In the genomic region with DNA sequence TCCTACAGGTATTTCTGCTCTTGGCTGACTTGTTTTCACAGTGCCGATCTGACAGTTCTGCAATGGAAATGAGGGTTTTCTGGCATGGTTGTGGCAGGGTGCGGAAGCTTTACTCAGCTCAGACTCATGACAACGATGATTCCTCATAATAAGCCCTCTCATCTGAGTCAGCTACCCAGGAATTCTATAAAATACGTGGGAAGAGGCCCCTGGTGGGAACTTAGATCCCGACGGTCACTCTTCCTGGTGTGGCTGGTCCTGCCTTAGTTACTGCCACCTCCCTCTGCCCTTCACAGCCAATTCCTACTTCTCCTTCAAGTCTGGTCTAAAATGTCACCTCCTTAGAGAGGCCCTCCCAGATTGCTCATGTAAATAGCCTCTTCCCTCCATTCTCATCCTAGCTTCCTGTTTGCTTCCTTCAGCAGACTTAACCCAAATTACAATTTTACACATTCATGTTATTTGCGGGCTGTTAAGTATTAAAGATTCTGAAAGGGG, we compare ENCODE assay signal across 11 cellular contexts.
DNase-seq lines count a peak whose midpoint lies in the region; ATAC-seq, FAIRE-seq and TF ChIP-seq lines count a peak whose summit lies in the region.
"Had no signal": no experiment of that assay in that cellular context is flagged by ENCODE, and none has a peak within 500 bp of the region (broad histone marks: within the 10 kb centered on the region; RNA-seq: fewer than 3 reads in every experiment).

No MANE protein-coding gene starts in this region.

- peak overlapping the region; percentile 39 for H3K4me3 Mint-ChIP-seq in mesothelial cell of epicardium

- BruUV-seq in HepG2 (replicated peaks; lab: Mats Ljungman, UMichigan), result no TSS peak

- no peak for FAIRE-seq in HepG2 (lab: Jason Lieb, UNC)
- FAIRE-seq: frontal cortex had no signal

- H3K4me3 ChIP-seq in uterus (no peak overlapping the region), HepG2 (replicated peaks in 1 of 3; ENCODE audit: insufficient read depth in 1 of 3, low read depth in 2 of 3, low read length in 3 of 3) (no peak overlapping the region)

- intact Hi-C loops in uterus (cut with DNase I; ENCODE audit: low total_unique reads) (no loop called here), HepG2 (cut with micrococcal nuclease; ENCODE audit: unreplicated experiment) (no loop called here)

- no peaks in the 10 kb centered on the region for H3K36me3 Mint-ChIP-seq in mesothelial cell of epicardium

- TF ChIP-seq CTCF in mesothelial cell of epicardium (IDR thresholded peaks at IDR 0.05; ENCODE audit: unreplicated experiment), result no peak
- TF ChIP-seq CTCF in uterus (IDR thresholded peaks at IDR 0.05), result no peak
- TF ChIP-seq CTCF in HepG2 (CRISPR knock-in tag; IDR thresholded peaks at IDR 0.05), result no peak

- no peaks in the 10 kb centered on the region for H3K36me3 ChIP-seq in uterus
- no peaks in the 10 kb centered on the region for H3K36me3 ChIP-seq in HepG2 (replicated peaks in 1 of 2; ENCODE audit: control insufficient read depth in 1 of 2, insufficient read depth in 2 of 2, low read length in 2 of 2)

- peak overlapping the region; percentile 98 for H3K27ac Mint-ChIP-seq in mesothelial cell of epicardium

- H3K9me3 ChIP-seq in uterus (no peaks in the 10 kb centered on the region), HepG2 (ENCODE audit: low read length) (no peaks in the 10 kb centered on the region)

- H3K4me2 ChIP-seq in HepG2 (ENCODE audit: low read depth, low read length), result no peak overlapping the region

- peak overlapping the region; percentile 91 to 94 for H3K27ac ChIP-seq in uterus
- H3K27ac ChIP-seq in HepG2 (ENCODE audit: extremely low read length, insufficient read depth, low read length), result no peak overlapping the region

- peaks cover 15 to 18% of the 10 kb centered on the region in 2 donors for H3K4me1 ChIP-seq in uterus
- H3K4me1 ChIP-seq in HepG2 (ENCODE audit: insufficient read depth, low read length), result no peaks in the 10 kb centered on the region

- H3K27me3 Mint-ChIP-seq in mesothelial cell of epicardium (ENCODE audit: low read depth), result no peaks in the 10 kb centered on the region

- ATAC-seq in GM18520 (IDR thresholded peaks at IDR 0.05; ENCODE audit: unreplicated experiment) (no peak), GM21723 (IDR thresholded peaks at IDR 0.05; ENCODE audit: unreplicated experiment) (no peak), HepG2 (no peak)

- H4K20me1 ChIP-seq in HepG2 (ENCODE audit: insufficient read depth, low read length), result no peaks in the 10 kb centered on the region

- H3K9me3 Mint-ChIP-seq in mesothelial cell of epicardium, result no peaks in the 10 kb centered on the region

- TF ChIP-seq POLR2A in uterus (IDR thresholded peaks at IDR 0.05) (no peak), HepG2 (IDR thresholded peaks at IDR 0.05; ENCODE audit: insufficient read depth in 1 of 2, low read depth in 2 of 2, low read length in 2 of 2) (no peak)

- H3K4me1 Mint-ChIP-seq in mesothelial cell of epicardium, result peaks cover 29% of the 10 kb centered on the region

- POLR2A ChIA-PET in HepG2 (lab: Yijun Ruan, JAX), result no interaction called here

- TF ChIP-seq EP300 in HepG2 (IDR thresholded peaks at IDR 0.05; ENCODE audit: low read depth in 2 of 2, low read length in 2 of 2) (no peak), HepG2 (CRISPR knock-in tag; IDR thresholded peaks at IDR 0.05; ENCODE audit: borderline replicate concordance) (no peak)

- in situ Hi-C loops in HepG2 (cut with HindIII; ENCODE audit: extremely low pct_ligation_motif_present, low pct_unique_long_range_greater_than_20kb), result no loop called here

- H3K27me3 ChIP-seq in uterus (no peaks in the 10 kb centered on the region), HepG2 (ENCODE audit: control insufficient read depth in 1 of 2, insufficient read depth in 2 of 2, low read length in 2 of 2) (peaks cover 0 to 16% of the 10 kb centered on the region in 2 experiments; a peak in 1 of 5 replicates)

- CTCF ChIA-PET in HepG2 (lab: Yijun Ruan, JAX; ENCODE audit: low intra/inter-chr PET ratio, low total read pairs), result no interaction called here

- no peaks in the 10 kb centered on the region for H3K79me2 ChIP-seq in HepG2 (ENCODE audit: insufficient read depth, low read length)

- no peak for TF ChIP-seq RAD21 in HepG2 (CRISPR knock-in tag; IDR thresholded peaks at IDR 0.05)

- DNase-seq in LoVo (ENCODE audit: low spot score) (peak; percentile 86), dermis microvascular lymphatic vessel endothelial cell (ENCODE audit: low read depth in 2 of 2) (peak; percentile 82 to 97), mesothelial cell of epicardium (ENCODE audit: low spot score in 2 of 2, unreplicated experiment in 2 of 2) (no peak), uterus (no peak), HepG2 (ENCODE audit: low spot score) (no peak), NCI-H1105 (lab: John Stamatoyannopoulos, UW) (no peak)
- DNase-seq: activated CD4-positive, alpha-beta T cell treated with anti-CD3 and anti-CD28 coated beads for 48 hours; NCI-H1048 had no signal

- H3K9ac ChIP-seq in HepG2 (ENCODE audit: insufficient read depth, low read depth, low read length), result no peak overlapping the region

- H2AFZ ChIP-seq in HepG2 (ENCODE audit: low read length), result no peak overlapping the region

- 37% methylated on average over 7 of the region's 7 CpGs for WGBS in HepG2 (ENCODE audit: low lambda C conversion rate)

TF ChIP-seq in HepG2, 621 proteins besides CTCF, POLR2A, EP300 and RAD21:
- TF ChIP-seq, protein P1, sequence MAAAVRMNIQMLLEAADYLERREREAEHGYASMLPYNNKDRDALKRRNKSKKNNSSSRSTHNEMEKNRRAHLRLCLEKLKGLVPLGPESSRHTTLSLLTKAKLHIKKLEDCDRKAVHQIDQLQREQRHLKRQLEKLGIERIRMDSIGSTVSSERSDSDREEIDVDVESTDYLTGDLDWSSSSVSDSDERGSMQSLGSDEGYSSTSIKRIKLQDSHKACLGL (CRISPR knock-in tag; IDR thresholded peaks at IDR 0.05), result no peak
- TF ChIP-seq ZNF10 (CRISPR knock-in tag; IDR thresholded peaks at IDR 0.05; ENCODE audit: borderline replicate concordance, low read depth), result no peak
- no peak for TF ChIP-seq ZMYM2 (CRISPR knock-in tag; IDR thresholded peaks at IDR 0.05)

Comparison
In these comparisons a context has a peak if more than half of its experiments do, and no peak if none do; other contexts are left out.
1. DNase-seq: peak in LoVo (single experiment) and dermis microvascular lymphatic vessel endothelial cell (2 of 2); none in mesothelial cell of epicardium (0 of 2), uterus (0 of 2), HepG2 (single experiment) and NCI-H1105 (single experiment).